29 cellular contexts compared by ENCODE assay signal in genomic region chr2:139905624-139906023, GRCh38.
DNase-seq lines count a peak whose midpoint lies in the region; ATAC-seq, FAIRE-seq and TF ChIP-seq lines count a peak whose summit lies in the region.
"Had no signal": no experiment of that assay in that cellular context is flagged by ENCODE, and none has a peak within 500 bp of the region (broad histone marks: within the 10 kb centered on the region; RNA-seq: fewer than 3 reads in every experiment).

No MANE protein-coding gene starts in this region.

- H4K20me1 ChIP-seq in HepG2 (ENCODE audit: insufficient read depth, low read length): no peaks in the 10 kb centered on the region
- H4K20me1 ChIP-seq: BLaER1; BLaER1 treated with 17β-estradiol and CSF1 and Interleukin-3, amounts not matched to agents 10 nM and 100 nM had no signal

- no peak overlapping the region for H2AFZ ChIP-seq in HepG2 (ENCODE audit: low read length)

- no peak for FAIRE-seq in HepG2 (lab: Jason Lieb, UNC)
- FAIRE-seq: A204.1, A549, D721Med had no signal

- no TSS peak for BruUV-seq in HepG2 (replicated peaks; lab: Mats Ljungman, UMichigan)

- no peaks in the 10 kb centered on the region for H3K79me2 ChIP-seq in HepG2 (ENCODE audit: insufficient read depth, low read length)

- intact Hi-C loops in HepG2 (cut with micrococcal nuclease; ENCODE audit: unreplicated experiment): no loop called here
- intact Hi-C loops in right lobe of liver (cut with DNase I): no loop called here

- H3K9me3 ChIP-seq in HepG2 (ENCODE audit: low read length) (no peaks in the 10 kb centered on the region), right lobe of liver (no peaks in the 10 kb centered on the region)
- H3K9me3 ChIP-seq: A549; BE2C; BLaER1; BLaER1 treated with 17β-estradiol and CSF1 and Interleukin-3, amounts not matched to agents 10 nM and 100 nM; Caco-2 had no signal

- H3K4me2 ChIP-seq in HepG2 (ENCODE audit: low read depth, low read length): no peak overlapping the region
- H3K4me2 ChIP-seq: A549; BLaER1; BLaER1 treated with 17β-estradiol and CSF1 and Interleukin-3, amounts not matched to agents 10 nM and 100 nM had no signal

- 4% methylated on average over 2 of the region's 2 CpGs for WGBS in HepG2 (ENCODE audit: low lambda C conversion rate)
- WGBS in right lobe of liver (ENCODE audit: insufficient coverage, low coverage, low lambda C conversion rate, missing lambda C conversion rate): 56% methylated on average over 2 of the region's 2 CpGs

- H3K4me1 ChIP-seq in HepG2 (ENCODE audit: insufficient read depth, low read length) (no peaks in the 10 kb centered on the region), right lobe of liver (no peaks in the 10 kb centered on the region)
- H3K4me1 ChIP-seq: A549; BE2C; BLaER1; BLaER1 treated with 17β-estradiol and CSF1 and Interleukin-3, amounts not matched to agents 10 nM and 100 nM; Caco-2 had no signal

- H3K27me3 ChIP-seq in HepG2 (ENCODE audit: control insufficient read depth in 1 of 2, insufficient read depth in 2 of 2, low read length in 2 of 2) (no peaks in the 10 kb centered on the region), right lobe of liver (no peaks in the 10 kb centered on the region)
- H3K27me3 ChIP-seq: BE2C; BLaER1; BLaER1 treated with 17β-estradiol and CSF1 and Interleukin-3, amounts not matched to agents 10 nM and 100 nM had no signal

- no peak for TF ChIP-seq EP300 in HepG2 (IDR thresholded peaks at IDR 0.05; ENCODE audit: low read depth in 2 of 2, low read length in 2 of 2)
- no peak for TF ChIP-seq EP300 in HepG2 (CRISPR knock-in tag; IDR thresholded peaks at IDR 0.05; ENCODE audit: borderline replicate concordance)

- no peak overlapping the region for H3K9ac ChIP-seq in HepG2 (ENCODE audit: insufficient read depth, low read depth, low read length)
- H3K9ac ChIP-seq: BLaER1; BLaER1 treated with 17β-estradiol and CSF1 and Interleukin-3, amounts not matched to agents 10 nM and 100 nM had no signal

- no peak for ATAC-seq in HepG2
- no peak for ATAC-seq in right lobe of liver
- ATAC-seq: A549; CD8-positive, alpha-beta T cell had no signal

- CTCF ChIA-PET in HepG2 (lab: Yijun Ruan, JAX; ENCODE audit: low intra/inter-chr PET ratio, low total read pairs): no interaction called here

- POLR2A ChIA-PET in HepG2 (lab: Yijun Ruan, JAX): no interaction called here

- H3K36me3 ChIP-seq in HepG2 (replicated peaks in 1 of 2; ENCODE audit: control insufficient read depth in 1 of 2, insufficient read depth in 2 of 2, low read length in 2 of 2) (no peaks in the 10 kb centered on the region), right lobe of liver (no peaks in the 10 kb centered on the region)
- H3K36me3 ChIP-seq: BE2C; BLaER1; BLaER1 treated with 17β-estradiol and CSF1 and Interleukin-3, amounts not matched to agents 10 nM and 100 nM had no signal

- no peak for TF ChIP-seq RAD21 in HepG2 (CRISPR knock-in tag; IDR thresholded peaks at IDR 0.05)

- TF ChIP-seq CTCF in HepG2 (CRISPR knock-in tag; IDR thresholded peaks at IDR 0.05): no peak
- no peak for TF ChIP-seq CTCF in right lobe of liver (IDR thresholded peaks at IDR 0.05)

- H3K4me3 ChIP-seq in HepG2 (replicated peaks in 1 of 3; ENCODE audit: insufficient read depth in 1 of 3, low read depth in 2 of 3, low read length in 3 of 3): no peak overlapping the region
- no peak overlapping the region for H3K4me3 ChIP-seq in right lobe of liver
- H3K4me3 ChIP-seq: A549; BLaER1; BLaER1 treated with 17β-estradiol and CSF1 and Interleukin-3, amounts not matched to agents 10 nM and 100 nM had no signal

- H3K27ac ChIP-seq in HepG2 (ENCODE audit: extremely low read length, insufficient read depth, low read length): no peak overlapping the region
- no peak overlapping the region for H3K27ac ChIP-seq in right lobe of liver
- H3K27ac ChIP-seq: 22Rv1; A549; BLaER1; BLaER1 treated with 17β-estradiol and CSF1 and Interleukin-3, amounts not matched to agents 10 nM and 100 nM; C4-2B had no signal

- in situ Hi-C loops in HepG2 (cut with HindIII; ENCODE audit: extremely low pct_ligation_motif_present, low pct_unique_long_range_greater_than_20kb): no loop called here

- DNase-seq in HepG2 (ENCODE audit: low spot score): no peak
- DNase-seq in right lobe of liver: no peak
- DNase-seq: 8988T; ACHN; AML-193; BE2C; C1 segment of cervical spinal cord; Caco-2; Calu3; CD4-positive, alpha-beta memory T cell; CD4-positive, alpha-beta T cell; CD4-positive, CD25-positive, alpha-beta regulatory T cell; CD8-positive, alpha-beta memory T cell; CD8-positive, alpha-beta T cell; COR-L47; DMS 273 treated with DMSO at 0.1 percent for 48 hours; DMS153; DMS53; DMS79; DMS79 treated with DMSO at 0.1 percent for 48 hours; DND-41; EL had no signal

- TF ChIP-seq POLR2A in HepG2 (IDR thresholded peaks at IDR 0.05; ENCODE audit: insufficient read depth in 1 of 2, low read depth in 2 of 2, low read length in 2 of 2) (no peak), right lobe of liver (IDR thresholded peaks at IDR 0.05) (no peak)

TF ChIP-seq in HepG2, 621 proteins besides CTCF, POLR2A, EP300 and RAD21:
- TF ChIP-seq CREB1 (IDR thresholded peaks at IDR 0.05): peak; percentile 60; the same call in 1 of the 2 replicates
- TF ChIP-seq CREB1 (CRISPR knock-in tag; IDR thresholded peaks at IDR 0.05): no peak
- no peak for TF ChIP-seq ZNF296 (CRISPR knock-in tag; conservative IDR thresholded peaks at IDR 0.05)
- TF ChIP-seq HOXA3 (CRISPR knock-in tag; IDR thresholded peaks at IDR 0.05): no peak
- TF ChIP-seq ZNF317 (CRISPR knock-in tag; IDR thresholded peaks at IDR 0.05): no peak
- TF ChIP-seq XRCC5 (optimal IDR thresholded peaks at IDR 0.05; ENCODE audit: low read length): no peak
- TF ChIP-seq ZNF510 (CRISPR knock-in tag; IDR thresholded peaks at IDR 0.05; ENCODE audit: low read depth): no peak
- no peak for TF ChIP-seq ZSCAN29 (CRISPR knock-in tag; conservative IDR thresholded peaks at IDR 0.05)
- TF ChIP-seq ATF7 (IDR thresholded peaks at IDR 0.05): peak; percentile 65
- TF ChIP-seq ATF7 (CRISPR knock-in tag; IDR thresholded peaks at IDR 0.05): no peak
